In the genomic region with DNA sequence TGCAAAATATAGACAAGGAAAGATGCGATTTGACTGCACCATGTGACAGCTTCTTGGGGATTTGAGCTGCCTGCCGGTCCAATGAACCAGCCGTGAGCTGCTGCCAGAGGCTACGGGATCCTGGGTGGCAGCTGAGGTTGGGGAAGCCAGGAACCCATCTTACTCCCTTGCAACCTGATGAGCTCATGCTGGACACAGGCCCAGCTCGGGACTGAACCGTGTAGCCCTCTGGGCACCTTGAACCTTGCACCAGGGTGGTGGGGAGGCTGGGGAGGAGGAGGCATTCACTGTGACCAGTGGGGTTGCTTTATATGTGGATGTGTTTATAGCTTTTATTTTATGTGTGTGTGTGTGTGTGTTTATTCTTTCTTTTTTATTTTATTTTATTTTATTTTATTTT, we compare ENCODE assay signal across 25 cellular contexts. TPM values are rescaled to one million over a fixed set of nuclear protein-coding genes. Genes with fewer than 3 reads are reported as not detected.
DNase-seq lines count a peak whose midpoint lies in the region; ATAC-seq and TF ChIP-seq lines count a peak whose summit lies in the region.
"Had no signal": no experiment of that assay in that cellular context is flagged by ENCODE, and none has a peak within 500 bp of the region (broad histone marks: within the 10 kb centered on the region; RNA-seq: fewer than 3 reads in every experiment).

No MANE protein-coding gene starts in this region.

- no peak overlapping the region for H3K4me3 Mint-ChIP-seq in activated CD8-positive, alpha-beta memory T cell treated with anti-CD3 and anti-CD28 coated beads, Interleukin-2, amount 10 ng/mL, durations not matched to agents 7 days and 5 days
- H3K4me3 Mint-ChIP-seq: CD8-positive, alpha-beta memory T cell had no signal

- H3K27ac ChIP-seq in neuronal stem cell (replicated peaks; ENCODE audit: low read length) (no peak overlapping the region), osteoblast (ENCODE audit: low read depth, low read length) (no peak overlapping the region), right atrium auricular region (no peak overlapping the region)
- H3K27ac ChIP-seq: C4-2B, GM23248, KMS-11, SJSA1 had no signal

- no CpG with 5 or more reads among the region's 6 CpGs for WGBS in neuronal stem cell (ENCODE audit: extremely low coverage in 2 of 2, insufficient read length in 2 of 2, insufficient replicate concordance in 1 of 2), 2 donors

- H3K9me3 ChIP-seq in neuronal stem cell (replicated peaks in 1 of 2; ENCODE audit: control insufficient read depth in 2 of 2, insufficient read depth in 1 of 2, low read depth in 1 of 2, low read length in 2 of 2) (no peaks in the 10 kb centered on the region), osteoblast (ENCODE audit: low read depth, low read length) (no peaks in the 10 kb centered on the region), right atrium auricular region (no peaks in the 10 kb centered on the region), BE2C (no peaks in the 10 kb centered on the region)
- H3K9me3 ChIP-seq: HAP-1, SJSA1 had no signal

- TF ChIP-seq CTCF in osteoblast (IDR thresholded peaks at IDR 0.05; ENCODE audit: extremely low read depth, low read depth, low read length) (no peak), right atrium auricular region (IDR thresholded peaks at IDR 0.05) (no peak), BE2C (IDR thresholded peaks at IDR 0.05; ENCODE audit: low read depth, low read length) (no peak)

- no peak overlapping the region for H3K14ac ChIP-seq in neuronal stem cell (ENCODE audit: low read length)

- H2AFZ ChIP-seq in neuronal stem cell (ENCODE audit: low read length) (no peak overlapping the region), osteoblast (ENCODE audit: low read length) (no peak overlapping the region)
- H2AFZ ChIP-seq: GM23248 had no signal

- no peak overlapping the region for H3K23ac ChIP-seq in neuronal stem cell (ENCODE audit: low read depth, low read length, poor library complexity)

- H3K36me3 Mint-ChIP-seq in activated CD8-positive, alpha-beta memory T cell treated with anti-CD3 and anti-CD28 coated beads, Interleukin-2, amount 10 ng/mL, durations not matched to agents 7 days and 5 days = no peaks in the 10 kb centered on the region
- H3K36me3 Mint-ChIP-seq: CD8-positive, alpha-beta memory T cell had no signal

- no peak overlapping the region for H2BK120ac ChIP-seq in neuronal stem cell (ENCODE audit: low read depth, low read length)

- H3K27ac Mint-ChIP-seq in activated CD8-positive, alpha-beta memory T cell treated with anti-CD3 and anti-CD28 coated beads, Interleukin-2, amount 10 ng/mL, durations not matched to agents 7 days and 5 days = no peak overlapping the region
- H3K27ac Mint-ChIP-seq: CD8-positive, alpha-beta memory T cell had no signal

- no peaks in the 10 kb centered on the region for H3K4me1 Mint-ChIP-seq in activated CD8-positive, alpha-beta memory T cell treated with anti-CD3 and anti-CD28 coated beads, Interleukin-2, amount 10 ng/mL, durations not matched to agents 7 days and 5 days
- H3K4me1 Mint-ChIP-seq: CD8-positive, alpha-beta memory T cell had no signal

- H2BK15ac ChIP-seq in neuronal stem cell (ENCODE audit: low read length) = no peak overlapping the region

- CTCF ChIA-PET in activated CD8-positive, alpha-beta memory T cell treated with anti-CD3 and anti-CD28 coated beads, Interleukin-2, amount 10 ng/mL, durations not matched to agents 7 days and 5 days (lab: Charles Lee) = interaction anchor here (0.5 kb wide), 1 partner anchor 140 kb away, joined by 3 read pairs; no protein-coding TSS in a partner anchor

- H4K91ac ChIP-seq in neuronal stem cell (ENCODE audit: low read depth, low read length, poor library complexity) = no peak overlapping the region

- DNase-seq in activated CD8-positive, alpha-beta memory T cell treated with anti-CD3 and anti-CD28 coated beads, Interleukin-2, amount 50 U/mL, for 48 hours = peak; percentile 26
- DNase-seq in activated CD8-positive, alpha-beta memory T cell treated with anti-CD3 and anti-CD28 coated beads, Interleukin-2, amount 10 ng/mL, durations not matched to agents 7 days and 5 days = no peak
- DNase-seq in left lobe of liver (ENCODE audit: low spot score) (peak; percentile 62), neuronal stem cell (ENCODE audit: low spot score) (no peak), osteoblast (ENCODE audit: insufficient read length, low spot score, missing footprints) (no peak), right atrium auricular region (ENCODE audit: low spot score) (no peak), BE2C (no peak)
- DNase-seq: 8988T; AML-193; Calu3; GDM1; GM23248; IMR-90; NCI-H1105; NCI-H146; NCI-H226; NCI-H774; NK-92 treated with Interleukin-12 subunit alpha and Interleukin-12 subunit beta, amount 100 ng/mL, for 24 hours had no signal

- H3K9me3 Mint-ChIP-seq in activated CD8-positive, alpha-beta memory T cell treated with anti-CD3 and anti-CD28 coated beads, Interleukin-2, amount 10 ng/mL, durations not matched to agents 7 days and 5 days (ENCODE audit: low read depth) = no peaks in the 10 kb centered on the region
- H3K9me3 Mint-ChIP-seq: CD8-positive, alpha-beta memory T cell had no signal

- no peak overlapping the region for H3K9ac ChIP-seq in neuronal stem cell (ENCODE audit: low read depth, low read length, poor library complexity)
- H3K9ac ChIP-seq: GM23248, KMS-11 had no signal

- H3K27me3 ChIP-seq in neuronal stem cell (ENCODE audit: control insufficient read depth in 3 of 3, insufficient read depth in 3 of 3, low read depth in 1 of 3, low read length in 3 of 3) (peaks cover 0 to 20% (median 0%) of the 10 kb centered on the region in 3 experiments), osteoblast (ENCODE audit: insufficient read depth, low read length) (peaks cover 16% of the 10 kb centered on the region), right atrium auricular region (no peaks in the 10 kb centered on the region), BE2C (peaks cover 15% of the 10 kb centered on the region)

- H2AK5ac ChIP-seq in neuronal stem cell (ENCODE audit: low read depth, low read length) = no peak overlapping the region

- H3K4ac ChIP-seq in neuronal stem cell (ENCODE audit: low read length) = no peak overlapping the region

- H3K79me2 ChIP-seq in osteoblast (ENCODE audit: insufficient read depth, low read length) = no peaks in the 10 kb centered on the region

- peaks cover 29% of the 10 kb centered on the region for H3K27me3 Mint-ChIP-seq in activated CD8-positive, alpha-beta memory T cell treated with anti-CD3 and anti-CD28 coated beads, Interleukin-2, amount 10 ng/mL, durations not matched to agents 7 days and 5 days

- H3K4me2 ChIP-seq in neuronal stem cell (ENCODE audit: insufficient read depth, low read length, poor library complexity, severe bottlenecking) = no peak overlapping the region
- H3K4me2 ChIP-seq in osteoblast (ENCODE audit: insufficient read depth, low read length) = no peak overlapping the region
- H3K4me2 ChIP-seq: KMS-11 had no signal

- H4K8ac ChIP-seq in neuronal stem cell (ENCODE audit: low read depth, low read length) = no peak overlapping the region

- H3K4me3 ChIP-seq in neuronal stem cell (ENCODE audit: low read length in 2 of 2) (no peak overlapping the region), osteoblast (ENCODE audit: insufficient read depth, low read length) (no peak overlapping the region), right atrium auricular region (no peak overlapping the region), BE2C (ENCODE audit: low read depth, low read length) (no peak overlapping the region)
- H3K4me3 ChIP-seq: GM23248, HAP-1, SJSA1 had no signal

- H3K4me1 ChIP-seq in neuronal stem cell (ENCODE audit: control insufficient read depth in 2 of 2, insufficient read depth in 1 of 2, low read depth in 1 of 2, low read length in 2 of 2) (no peaks in the 10 kb centered on the region), osteoblast (ENCODE audit: insufficient read depth, low read length) (no peaks in the 10 kb centered on the region), right atrium auricular region (no peaks in the 10 kb centered on the region), BE2C (no peaks in the 10 kb centered on the region)
- H3K4me1 ChIP-seq: HAP-1, SJSA1 had no signal

- no peak overlapping the region for H2BK12ac ChIP-seq in neuronal stem cell (ENCODE audit: low read length)

- no peak for ATAC-seq in activated CD8-positive, alpha-beta memory T cell treated with anti-CD3 and anti-CD28 coated beads, Interleukin-2, amount 10 ng/mL, durations not matched to agents 7 days and 5 days
- ATAC-seq in left lobe of liver (peak; percentile 88), GM18517 (IDR thresholded peaks at IDR 0.05; ENCODE audit: unreplicated experiment) (no peak)

- H3K79me1 ChIP-seq in neuronal stem cell (ENCODE audit: low read depth, low read length) = no peaks in the 10 kb centered on the region

- H4K20me1 ChIP-seq in osteoblast (ENCODE audit: insufficient read depth, low read length) = no peaks in the 10 kb centered on the region

- H2BK5ac ChIP-seq in neuronal stem cell (ENCODE audit: low read length) = no peak overlapping the region

- H3K36me3 ChIP-seq in neuronal stem cell (replicated peaks in 1 of 2; ENCODE audit: control insufficient read depth in 2 of 2, insufficient read depth in 2 of 2, low read length in 2 of 2) (no peaks in the 10 kb centered on the region), osteoblast (ENCODE audit: insufficient read depth, low read length) (no peaks in the 10 kb centered on the region), right atrium auricular region (no peaks in the 10 kb centered on the region), BE2C (no peaks in the 10 kb centered on the region)
- H3K36me3 ChIP-seq: HAP-1, SJSA1 had no signal

- H3K18ac ChIP-seq in neuronal stem cell (ENCODE audit: low read length) = peak overlapping the region; percentile 64

RNA-seq across cellular contexts. Expression of a gene that starts 9.1 kb away (rescaled TPM):
- total RNA-seq in activated CD8-positive, alpha-beta memory T cell treated with anti-CD3 and anti-CD28 coated beads, Interleukin-2, amount 10 ng/mL, durations not matched to agents 7 days and 5 days = not detected
- not detected for total RNA-seq in left lobe of liver
- polyA plus RNA-seq in neuronal stem cell (2013, experiment 1 of 2) = not detected
- not detected for polyA plus RNA-seq in neuronal stem cell (2013, experiment 2 of 2)
- not detected in 2 replicates for total RNA-seq in osteoblast
- total RNA-seq in right atrium auricular region = not detected
- not detected for polyA plus RNA-seq in BE2C (2012; ENCODE audit: insufficient read depth, insufficient read length, low read depth)
- total RNA-seq: Calu3; CD8-positive, alpha-beta memory T cell; GM23248; IMR-90; SJSA1 had no signal
- polyA plus RNA-seq: AG04450; CD8-positive, alpha-beta memory T cell; GM23248; IMR-90 had no signal

RNA-seq across cellular contexts. Expression of a gene that starts 22.6 kb away (rescaled TPM):
- total RNA-seq in activated CD8-positive, alpha-beta memory T cell treated with anti-CD3 and anti-CD28 coated beads, Interleukin-2, amount 10 ng/mL, durations not matched to agents 7 days and 5 days = under 1 TPM in 1 of 2 experiments, not detected in 1; 0.21 TPM
- total RNA-seq in left lobe of liver = 0.48 TPM
- 8.2 TPM for polyA plus RNA-seq in neuronal stem cell (2013, experiment 1 of 2)
- polyA plus RNA-seq in neuronal stem cell (2013, experiment 2 of 2) = 7.9 TPM
- total RNA-seq in osteoblast = not detected in 2 replicates
- not detected for total RNA-seq in right atrium auricular region
- polyA plus RNA-seq in BE2C (2012; ENCODE audit: insufficient read depth, insufficient read length, low read depth) = 0.37 TPM
- total RNA-seq: Calu3; CD8-positive, alpha-beta memory T cell; IMR-90; SJSA1 had no signal
- polyA plus RNA-seq: AG04450; CD8-positive, alpha-beta memory T cell; GM23248; IMR-90 had no signal

RNA-seq across cellular contexts. Expression of a gene that starts 55.1 kb away (rescaled TPM):
- not detected for total RNA-seq in activated CD8-positive, alpha-beta memory T cell treated with anti-CD3 and anti-CD28 coated beads, Interleukin-2, amount 10 ng/mL, durations not matched to agents 7 days and 5 days
- total RNA-seq in left lobe of liver (not detected), osteoblast (not detected in 2 replicates), right atrium auricular region (under 1 TPM in 1 of 2 donors, not detected in 1; 0.20 TPM)
- not detected for polyA plus RNA-seq in neuronal stem cell (2013, experiment 1 of 2)
- not detected for polyA plus RNA-seq in neuronal stem cell (2013, experiment 2 of 2)
- not detected for polyA plus RNA-seq in BE2C (2012; ENCODE audit: insufficient read depth, insufficient read length, low read depth)
- total RNA-seq: Calu3; CD8-positive, alpha-beta memory T cell; GM23248; IMR-90; SJSA1 had no signal
- polyA plus RNA-seq: AG04450; CD8-positive, alpha-beta memory T cell; GM23248; IMR-90 had no signal

RNA-seq across cellular contexts. Expression of a gene that starts 58.4 kb away (rescaled TPM):
- total RNA-seq in activated CD8-positive, alpha-beta memory T cell treated with anti-CD3 and anti-CD28 coated beads, Interleukin-2, amount 10 ng/mL, durations not matched to agents 7 days and 5 days = not detected
- total RNA-seq in left lobe of liver = not detected
- not detected for polyA plus RNA-seq in neuronal stem cell (2013, experiment 1 of 2)
- not detected for polyA plus RNA-seq in neuronal stem cell (2013, experiment 2 of 2)
- total RNA-seq in osteoblast = not detected in 2 replicates
- not detected for total RNA-seq in right atrium auricular region
- not detected for polyA plus RNA-seq in BE2C (2012; ENCODE audit: insufficient read depth, insufficient read length, low read depth)
- total RNA-seq: Calu3; CD8-positive, alpha-beta memory T cell; GM23248; IMR-90 had no signal
- polyA plus RNA-seq: AG04450; CD8-positive, alpha-beta memory T cell; GM23248; IMR-90 had no signal

Comparison
In these comparisons a context has a peak if more than half of its experiments do, and no peak if none do; other contexts are left out.
1. DNase-seq: peak in activated CD8-positive, alpha-beta memory T cell treated with anti-CD3 and anti-CD28 coated beads, Interleukin-2, amount 50 U/mL, for 48 hours (single experiment) and left lobe of liver (single experiment); none in activated CD8-positive, alpha-beta memory T cell treated with anti-CD3 and anti-CD28 coated beads, Interleukin-2, amount 10 ng/mL, durations not matched to agents 7 days and 5 days (single experiment), neuronal stem cell (single experiment), osteoblast (single experiment), right atrium auricular region (single experiment) and BE2C (single experiment).